ENCODE assay signal across 26 cellular contexts in the genomic region with DNA sequence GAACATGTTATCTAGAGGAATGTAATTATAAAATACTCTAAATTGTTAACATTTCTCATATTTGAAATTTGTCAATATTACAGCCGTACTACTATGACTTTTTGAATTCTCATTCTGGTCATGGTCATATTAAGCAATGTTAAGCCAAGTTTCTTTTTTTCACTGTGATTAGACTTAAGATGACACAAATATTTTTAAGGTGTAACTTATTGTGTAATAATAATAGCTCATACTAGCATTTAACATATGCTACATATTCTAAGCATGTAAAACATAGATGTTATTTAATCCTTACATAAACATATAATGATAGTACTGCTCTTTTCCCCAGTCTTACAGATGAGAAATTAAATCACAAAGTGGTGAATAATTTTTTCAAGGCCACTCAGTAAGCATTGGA.
"Had no signal": no experiment of that assay in that cellular context is flagged by ENCODE, and none has a peak within 500 bp of the region (broad histone marks: within the 10 kb centered on the region; RNA-seq: fewer than 3 reads in every experiment).

No MANE protein-coding gene starts in this region.

- H3K27me3 ChIP-seq: stomach, suprapubic skin, testis, thyroid gland, tibial artery, tibial nerve, transverse colon, upper lobe of left lung, upper lobe of right lung, uterus, vagina had no signal

- H3K36me3 ChIP-seq: thoracic aorta, thyroid gland, transverse colon, upper lobe of right lung, uterus had no signal

- DNase-seq: stimulated activated CD4-positive, alpha-beta T cell treated with anti-CD3 and anti-CD28 coated beads, Interleukin-2, amount 100 ng/mL, for 48 hours; stimulated activated CD4-positive, alpha-beta T cell treated with anti-CD3 and anti-CD28 coated beads, Interleukin-4, amount 100 ng/mL, for 1 hour; stimulated activated CD4-positive, alpha-beta T cell treated with anti-CD3 and anti-CD28 coated beads, Interleukin-4, amount 100 ng/mL, for 24 hours; stimulated activated CD4-positive, alpha-beta T cell treated with anti-CD3 and anti-CD28 coated beads, Interleukin-4, amount 100 ng/mL, for 4 hours; stimulated activated CD8-positive, alpha-beta memory T cell treated with anti-CD3 and anti-CD28 coated beads, Interleukin-4, amount 100 ng/mL, for 48 hours; stimulated activated naive B cell treated with anti-CD40 and anti-IgM and Interleukin-4, amounts not matched to agents 10 μg/mL and 1 μg/mL and 100 μg/mL, for 72 hours; stimulated activated naive CD4-positive, alpha-beta T cell; stimulated activated naive CD4-positive, alpha-beta T cell treated with Interleukin-2 at 50 U/mL for 16 hours; stimulated activated naive CD8-positive, alpha-beta T cell treated with anti-CD3 and anti-CD28 coated beads, Interleukin-15, amount 100 ng/mL, for 72 hours; stimulated activated naive CD8-positive, alpha-beta T cell treated with anti-CD3 and anti-CD28 coated beads, Interleukin-15, Interleukin-2, amounts not matched to agents 100 U/mL and 50 U/mL, for 24 hours; stomach; substantia nigra; testis; thyroid gland; tibial artery; transverse colon; upper lobe of left lung; upper lobe of right lung; uterus had no signal

- H3K27ac ChIP-seq: stomach, suprapubic skin, testis, thoracic aorta, thyroid gland, tibial artery, tibial nerve, transverse colon, upper lobe of left lung, upper lobe of right lung, uterus, vagina had no signal

- H3K4me3 ChIP-seq: stomach, suprapubic skin, testis, thoracic aorta, thyroid gland, tibial artery, tibial nerve, transverse colon, upper lobe of left lung, upper lobe of right lung, uterus, vagina had no signal

- FAIRE-seq: urothelium cell line had no signal

- H3K9me3 ChIP-seq: stomach, suprapubic skin, testis, thoracic aorta, thyroid gland, tibial artery, tibial nerve, transverse colon, upper lobe of left lung, upper lobe of right lung, uterus, vagina had no signal

- ATAC-seq: stimulated activated effector memory CD8-positive, alpha-beta T cell treated with anti-CD3 and anti-CD28 coated beads, Interleukin-12 subunit alpha, Interleukin-12 subunit beta, amount 100 ng/mL, for 72 hours; stimulated activated memory B cell treated with anti-CD40 and anti-IgM and Interleukin-4, amounts not matched to agents 10 μg/mL and 1 μg/mL and 100 μg/mL, for 72 hours; stimulated activated naive B cell treated with anti-CD40 and anti-IgM and Interleukin-4, amounts not matched to agents 10 μg/mL and 1 μg/mL and 100 μg/mL, for 72 hours; stimulated activated naive CD8-positive, alpha-beta T cell treated with anti-CD3 and anti-CD28 coated beads, Interleukin-15, amount 100 ng/mL, for 72 hours; stimulated activated naive CD8-positive, alpha-beta T cell treated with anti-CD3 and anti-CD28 coated beads, Interleukin-15, Interleukin-2, amounts not matched to agents 100 U/mL and 50 U/mL, for 24 hours; upper lobe of right lung had no signal

- H3K4me1 ChIP-seq: stomach, suprapubic skin, testis, tibial artery, tibial nerve, transverse colon, upper lobe of left lung, uterus, vagina had no signal
